Comparison of ENCODE assay signal across 8 cellular contexts in the genomic region with DNA sequence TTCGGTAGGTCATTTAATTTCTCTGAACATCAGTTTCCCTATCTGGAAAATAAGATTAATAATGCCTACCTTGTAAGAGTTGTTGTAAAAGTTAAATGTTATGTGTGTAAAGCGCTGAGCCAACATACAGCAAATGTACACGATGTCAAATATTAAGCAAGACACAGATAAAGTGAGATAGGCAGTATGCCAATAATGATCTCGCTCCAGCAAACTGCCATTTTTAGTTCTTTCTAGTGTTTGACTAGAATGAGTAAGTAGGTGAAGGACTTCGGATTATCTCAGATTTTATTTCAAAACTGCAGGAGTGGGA. TPM values are rescaled to one million over a fixed set of nuclear protein-coding genes. Genes with fewer than 3 reads are reported as not detected.
DNase-seq lines count a peak whose midpoint lies in the region; ATAC-seq and TF ChIP-seq lines count a peak whose summit lies in the region.

No MANE protein-coding gene starts in this region.

- peaks cover 2% of the 10 kb centered on the region for H3K27me3 Mint-ChIP-seq in osteocyte (ENCODE audit: unreplicated experiment)

- peak overlapping the region; percentile 57; the same call in 1 of the 2 replicates for H3K27ac ChIP-seq in MM.1S (ENCODE audit: low read length)

- H2AFZ ChIP-seq in MM.1S (ENCODE audit: low read length): peak overlapping the region; percentile 78; the same call in 1 of the 2 replicates

- peak overlapping the region; percentile 92 for H3K27ac Mint-ChIP-seq in osteocyte (ENCODE audit: unreplicated experiment)

- H3K79me2 ChIP-seq in MM.1S (ENCODE audit: low read length): no peaks in the 10 kb centered on the region; the same call in 1 of the 2 replicates

- H3K4me3 ChIP-seq in AG09309 (ENCODE audit: control insufficient read depth, low read depth, low read length): peak overlapping the region; percentile 98
- peak overlapping the region; percentile 83 for H3K4me3 ChIP-seq in MM.1S (ENCODE audit: low read length)
- H3K4me3 ChIP-seq in endocrine pancreas (ENCODE audit: control insufficient read depth, insufficient read depth, low read length): peak overlapping the region; percentile 99

- no peaks in the 10 kb centered on the region for H4K20me1 ChIP-seq in MM.1S (ENCODE audit: insufficient read depth, low read length)

- ATAC-seq in GM19438 (IDR thresholded peaks at IDR 0.05; ENCODE audit: low read depth, unreplicated experiment): peak; percentile 3

- peaks cover 3% of the 10 kb centered on the region; the same call in 1 of the 2 replicates for H3F3A ChIP-seq in MM.1S (ENCODE audit: insufficient read depth, low read length)

- no peaks in the 10 kb centered on the region for H3K9me2 ChIP-seq in MM.1S (replicated peaks; ENCODE audit: insufficient read depth, low read length)

- H3K4me2 ChIP-seq in MM.1S (ENCODE audit: low read depth, low read length): peak overlapping the region; percentile 77

- H3K4me1 ChIP-seq in MM.1S (ENCODE audit: low read length): peaks cover 12% of the 10 kb centered on the region; the same call in 1 of the 2 replicates
- peaks cover 4% of the 10 kb centered on the region for H3K4me1 ChIP-seq in endocrine pancreas (ENCODE audit: control insufficient read depth, insufficient read depth, low read length)

- peak overlapping the region; percentile 90 for H3K4me3 Mint-ChIP-seq in osteocyte (ENCODE audit: unreplicated experiment)

- H3K9me3 Mint-ChIP-seq in osteocyte (ENCODE audit: unreplicated experiment): no peaks in the 10 kb centered on the region

- H3K9ac ChIP-seq in MM.1S (ENCODE audit: low read length): peak overlapping the region; percentile 69; the same call in 1 of the 2 replicates
- peak overlapping the region; percentile 96 for H3K9ac ChIP-seq in endocrine pancreas (ENCODE audit: control insufficient read depth, insufficient read depth, low read length)

- no peak for DNase-seq in AG09309 (ENCODE audit: low read depth)
- no peak for DNase-seq in MM.1S
- DNase-seq in osteocyte (ENCODE audit: extremely low spot score, unreplicated experiment): no peak
- no peak for DNase-seq in NCI-H82 (lab: John Stamatoyannopoulos, UW)
- no peak for DNase-seq in activated CD4-positive, alpha-beta T cell treated with anti-CD3 and anti-CD28 coated beads for 48 hours
- DNase-seq in SW480 (ENCODE audit: low spot score): no peak

- no peaks in the 10 kb centered on the region for H3K36me3 ChIP-seq in MM.1S (replicated peaks; ENCODE audit: insufficient read depth, low read length)
- H3K36me3 ChIP-seq in endocrine pancreas (ENCODE audit: control insufficient read depth, insufficient read depth, low read length): no peaks in the 10 kb centered on the region

- peaks cover 24% of the 10 kb centered on the region for H3K4me1 Mint-ChIP-seq in osteocyte (ENCODE audit: unreplicated experiment)

- TF ChIP-seq CTCF in AG09309 (IDR thresholded peaks at IDR 0.05; ENCODE audit: control insufficient read depth, insufficient read depth, low read depth, low read length, missing control alignments): no peak
- TF ChIP-seq CTCF in MM.1S (IDR thresholded peaks at IDR 0.05; ENCODE audit: low read length): no peak
- no peak for TF ChIP-seq CTCF in osteocyte (IDR thresholded peaks at IDR 0.05)

- H3K36me3 Mint-ChIP-seq in osteocyte (ENCODE audit: unreplicated experiment): peaks cover 3% of the 10 kb centered on the region

- H3K27me3 ChIP-seq in MM.1S (replicated peaks; ENCODE audit: insufficient read depth, low read length) (no peaks in the 10 kb centered on the region), endocrine pancreas (ENCODE audit: control insufficient read depth, insufficient read depth, low read length) (no peaks in the 10 kb centered on the region)

- H3K9me3 ChIP-seq in MM.1S (replicated peaks; ENCODE audit: insufficient read depth, low read length): no peaks in the 10 kb centered on the region
- no peaks in the 10 kb centered on the region for H3K9me3 ChIP-seq in endocrine pancreas (ENCODE audit: control insufficient read depth, low read length)

RNA-seq across cellular contexts. Expression of gene DHRS7, which starts 0.8 kb away (rescaled TPM):
- total RNA-seq in osteocyte: 45.5 and 49.1 TPM in 2 replicates
